Comparison of ENCODE assay signal across 13 cellular contexts in the genomic region with DNA sequence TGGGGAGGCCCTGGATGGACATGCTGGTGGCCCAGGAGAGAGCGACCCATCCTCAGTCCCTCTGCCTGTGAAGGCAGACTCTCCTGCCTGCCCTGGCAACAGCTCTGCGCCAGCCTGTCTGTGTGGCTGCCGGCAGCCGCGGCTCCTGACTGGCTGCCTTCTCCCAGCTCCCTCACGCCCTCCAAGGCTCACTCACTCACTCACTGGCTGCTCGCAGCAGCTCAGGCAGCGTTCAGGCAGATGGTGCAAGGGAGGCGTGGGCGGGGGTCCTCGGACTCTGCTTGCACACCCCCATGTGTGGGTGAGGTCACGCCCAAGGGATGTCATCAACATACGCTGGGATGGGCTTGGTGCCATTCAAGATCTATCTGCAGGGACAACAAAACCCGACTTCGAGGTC.
DNase-seq lines count a peak whose midpoint lies in the region; ATAC-seq and TF ChIP-seq lines count a peak whose summit lies in the region.
"Had no signal": no experiment of that assay in that cellular context is flagged by ENCODE, and none has a peak within 500 bp of the region (broad histone marks: within the 10 kb centered on the region; RNA-seq: fewer than 3 reads in every experiment).

No MANE protein-coding gene starts in this region.

- H3K4me3 ChIP-seq in testis = no peak overlapping the region
- H3K4me3 ChIP-seq: gastrocnemius medialis, prostate gland had no signal

- DNase-seq in NCI-H2227 treated with DMSO at 0.1 percent for 48 hours (lab: John Stamatoyannopoulos, UW) (peak; percentile 56), caudate nucleus (lab: John Stamatoyannopoulos, UW) (peak in 52 of 61 donors; percentile 4 to 87 (median 62)), iris pigment epithelial cell (ENCODE audit: low read depth) (peak; percentile 32), testis (peak; percentile 65), GM13976 (ENCODE audit: low spot score) (no peak)
- no peak for DNase-seq in activated effector memory CD4-positive, alpha-beta T cell treated with anti-CD3 and anti-CD28 coated beads, Interleukin-2, amount 50 U/mL, for 16 hours
- DNase-seq in activated CD8-positive, alpha-beta memory T cell treated with anti-CD3 and anti-CD28 coated beads, Interleukin-2, amount 50 U/mL, for 4 hours = no peak
- DNase-seq: activated naive CD8-positive, alpha-beta T cell treated with anti-CD3 and anti-CD28 coated beads for 36 hours; gastrocnemius medialis; KG1 had no signal

- H3K27ac ChIP-seq in caudate nucleus (ENCODE audit: low read depth, low read length) = no peak overlapping the region
- H3K27ac ChIP-seq in testis = no peak overlapping the region

- TF ChIP-seq POLR2A in testis (IDR thresholded peaks at IDR 0.05) = no peak

- no peaks in the 10 kb centered on the region for H3K9me3 ChIP-seq in testis
- H3K9me3 ChIP-seq: gastrocnemius medialis, prostate gland had no signal

- TF ChIP-seq CTCF in testis (IDR thresholded peaks at IDR 0.05) (no peak), GM13976 (IDR thresholded peaks at IDR 0.05; ENCODE audit: borderline replicate concordance, control extremely low read depth, extremely low read depth, insufficient read depth, missing control alignments) (no peak)

- ATAC-seq in HG03108 (IDR thresholded peaks at IDR 0.05; ENCODE audit: unreplicated experiment) = no peak
- ATAC-seq: gastrocnemius medialis, Panc1 had no signal

- intact Hi-C loops in testis (cut with DNase I; ENCODE audit: low total_unique reads) = no loop called here

- in situ Hi-C loops in GM13976 (cut with MboI; ENCODE audit: low sequenced_read_pairs, unreplicated experiment) = no loop called here

- no peaks in the 10 kb centered on the region for H3K27me3 ChIP-seq in testis
- H3K27me3 ChIP-seq: gastrocnemius medialis had no signal

- WGBS in testis, 2 donors = 61 to 78% methylated on average over 7 to 15 of the region's 15 CpGs

- H3K4me1 ChIP-seq in testis = peaks cover 41% of the 10 kb centered on the region

- no peaks in the 10 kb centered on the region for H3K36me3 ChIP-seq in testis (ENCODE audit: low read depth, missing control alignments)
- H3K36me3 ChIP-seq: gastrocnemius medialis, prostate gland had no signal

Comparison
In these comparisons a context has a peak if more than half of its experiments do, and no peak if none do; other contexts are left out.
1. DNase-seq: peak in NCI-H2227 treated with DMSO at 0.1 percent for 48 hours (single experiment), caudate nucleus (52 of 61), iris pigment epithelial cell (single experiment) and testis (single experiment); none in activated effector memory CD4-positive, alpha-beta T cell treated with anti-CD3 and anti-CD28 coated beads, Interleukin-2, amount 50 U/mL, for 16 hours (single experiment), GM13976 (single experiment) and activated CD8-positive, alpha-beta memory T cell treated with anti-CD3 and anti-CD28 coated beads, Interleukin-2, amount 50 U/mL, for 4 hours (single experiment).